In genomic region chr6:75065524-75065923, GRCh38 we compare ENCODE assay signal across 12 cellular contexts.
DNase-seq lines count a peak whose midpoint lies in the region; TF ChIP-seq lines count a peak whose summit lies in the region.
"Had no signal": no experiment of that assay in that cellular context is flagged by ENCODE, and none has a peak within 500 bp of the region (broad histone marks: within the 10 kb centered on the region; RNA-seq: fewer than 3 reads in every experiment).

No MANE protein-coding gene starts in this region.

- DNase-seq in Ammon's horn (ENCODE audit: low spot score) (peak; percentile 5), HEK293T (ENCODE audit: extremely low spot score) (peak; percentile 15), astrocyte of the hippocampus (ENCODE audit: low read depth, low spot score) (peak; percentile 12), left kidney (ENCODE audit: low read depth, low spot score) (peak; percentile 29), SKM-1 (lab: John Stamatoyannopoulos, UW; ENCODE audit: unreplicated experiment) (no peak), activated gamma-delta T cell (lab: John Stamatoyannopoulos, UW) (no peak), cerebellar nuclear complex (lab: John Stamatoyannopoulos, UW) (no peak), NCI-H345 treated with DMSO at 0.1 percent for 48 hours (lab: John Stamatoyannopoulos, UW; ENCODE audit: unreplicated experiment) (no peak)
- DNase-seq: activated naive CD8-positive, alpha-beta T cell treated with anti-CD3 and anti-CD28 coated beads, Interleukin-2, amount 10 ng/mL, durations not matched to agents 7 days and 5 days; erythroblast; NCI-H524; posterior cingulate gyrus had no signal

- POLR2A ChIA-PET in HEK293T (lab: Yijun Ruan, JAX): no interaction called here

- CTCF ChIA-PET in HEK293T (lab: Yijun Ruan, JAX): interaction anchor here (0.7 to 1.6 kb wide), 2 partner anchors 139 to 311 kb away, joined by 3 to 8 read pairs; no protein-coding TSS in a partner anchor

TF ChIP-seq in HEK293T, 16 proteins besides CTCF, POLR2A, EP300 and RAD21:
- TF ChIP-seq CTBP1 (IDR thresholded peaks at IDR 0.05; ENCODE audit: borderline replicate concordance) (no peak), TARDBP (IDR thresholded peaks at IDR 0.05) (no peak), FOXM1 (IDR thresholded peaks at IDR 0.05; ENCODE audit: borderline replicate concordance) (no peak), L3MBTL2 (conservative IDR thresholded peaks at IDR 0.05) (no peak), NFRKB (IDR thresholded peaks at IDR 0.05) (no peak), SP1 (IDR thresholded peaks at IDR 0.05) (no peak), BHLHE40 (IDR thresholded peaks at IDR 0.05; ENCODE audit: borderline replicate concordance) (no peak), ARNT (IDR thresholded peaks at IDR 0.05) (no peak), HDGF (IDR thresholded peaks at IDR 0.05; ENCODE audit: borderline replicate concordance) (no peak), FOXK2 (IDR thresholded peaks at IDR 0.05) (no peak), PKNOX1 (IDR thresholded peaks at IDR 0.05) (no peak), SUZ12 (IDR thresholded peaks at IDR 0.05) (no peak), FOXA1 (IDR thresholded peaks at IDR 0.05) (no peak), LEF1 (IDR thresholded peaks at IDR 0.05; ENCODE audit: borderline replicate concordance) (no peak), ZNF384 (IDR thresholded peaks at IDR 0.05) (no peak), ELF4 (IDR thresholded peaks at IDR 0.05) (no peak)

Comparison
In these comparisons a context has a peak if more than half of its experiments do, and no peak if none do; other contexts are left out.
1. DNase-seq: peak in Ammon's horn (single experiment), HEK293T (single experiment), astrocyte of the hippocampus (single experiment) and left kidney (single experiment); none in SKM-1 (single experiment), activated gamma-delta T cell (single experiment), cerebellar nuclear complex (0 of 2) and NCI-H345 treated with DMSO at 0.1 percent for 48 hours (single experiment).